Comparison of ENCODE assay signal across 20 cellular contexts in genomic region chr11:15161746-15162145, GRCh38.
"Had no signal": no experiment of that assay in that cellular context is flagged by ENCODE, and none has a peak within 500 bp of the region (broad histone marks: within the 10 kb centered on the region; RNA-seq: fewer than 3 reads in every experiment).

No MANE protein-coding gene starts in this region.

- H3K9me3 ChIP-seq: SJSA1 had no signal

- H3K36me3 ChIP-seq: SJSA1 had no signal

- H3K27ac ChIP-seq: SJSA1, SK-N-MC had no signal

- H3K4me3 ChIP-seq: SJSA1, SK-N-MC had no signal

- H3K27me3 ChIP-seq: SJSA1 had no signal

- DNase-seq: Karpas-422, KG1, MM.1S, NCI-H1092 treated with DMSO at 0.1 percent for 48 hours, NCI-H1436, NCI-H187, NCI-H2029, NCI-H2081 treated with DMSO at 0.1 percent for 48 hours, NCI-H2171, NCI-H226, NCI-H446, NCI-H510A, NCI-H524 treated with DMSO at 0.1 percent for 48 hours, NCI-H69, NCI-H774, Right ventricle myocardium superior, RPMI8226, SIG-M5 had no signal
